In genomic region chr7:132412435-132412834, GRCh38 we compare ENCODE assay signal across 20 cellular contexts.
"Had no signal": no experiment of that assay in that cellular context is flagged by ENCODE, and none has a peak within 500 bp of the region (broad histone marks: within the 10 kb centered on the region; RNA-seq: fewer than 3 reads in every experiment).

No MANE protein-coding gene starts in this region.

- H3K27ac Mint-ChIP-seq: activated naive CD8-positive, alpha-beta T cell; activated T-helper 2 cell treated with anti-CD3 and anti-CD28 coated beads, Interferon-gamma antibody, Interleukin-2, Interleukin-4, amounts not matched to agents 10 μg/mL and 5 μg/mL and 100 μg/mL, durations not matched to agents 14 hours and 24 hours and 36 hours; effector memory CD8-positive, alpha-beta T cell; type B pancreatic cell had no signal

- H3K27me3 Mint-ChIP-seq: activated naive CD8-positive, alpha-beta T cell; effector memory CD8-positive, alpha-beta T cell had no signal

- H3K4me3 Mint-ChIP-seq: activated naive CD8-positive, alpha-beta T cell; activated T-cell treated with anti-CD3 and anti-CD28 coated beads, Interleukin-2, amount 50 U/mL, for 4 hours; effector memory CD8-positive, alpha-beta T cell; immature natural killer cell; naive thymus-derived CD4-positive, alpha-beta T cell; neural crest cell; type B pancreatic cell had no signal

- DNase-seq: activated CD8-positive, alpha-beta memory T cell treated with anti-CD3 and anti-CD28 coated beads, Interleukin-2, amount 50 U/mL, for 48 hours; activated naive CD4-positive, alpha-beta T cell; activated T-cell treated with anti-CD3 and anti-CD28 coated beads, Interleukin-2, amount 50 U/mL, for 4 hours; amniotic stem cell; colonic mucosa; dorsolateral prefrontal cortex; effector memory CD8-positive, alpha-beta T cell; glutamatergic neuron; immature natural killer cell; kidney glomerular epithelial cell; left lung; naive thymus-derived CD4-positive, alpha-beta T cell; stimulated activated CD4-positive, alpha-beta T cell treated with anti-CD3 and anti-CD28 coated beads, Interleukin-4, amount 100 ng/mL, for 1 hour; stimulated activated naive CD4-positive, alpha-beta T cell; testis; WERI-Rb-1 had no signal

- H3K9me3 Mint-ChIP-seq: activated T-cell treated with anti-CD3 and anti-CD28 coated beads, Interleukin-2, amount 50 U/mL, for 4 hours; activated T-helper 2 cell treated with anti-CD3 and anti-CD28 coated beads, Interferon-gamma antibody, Interleukin-2, Interleukin-4, amounts not matched to agents 10 μg/mL and 5 μg/mL and 100 μg/mL, durations not matched to agents 14 hours and 24 hours and 36 hours; effector memory CD8-positive, alpha-beta T cell; immature natural killer cell; neural crest cell; type B pancreatic cell had no signal

- H3K36me3 Mint-ChIP-seq: activated naive CD8-positive, alpha-beta T cell; type B pancreatic cell had no signal

- ATAC-seq: activated T-cell treated with anti-CD3 and anti-CD28 coated beads, Interleukin-2, amount 50 U/mL, for 4 hours; effector memory CD8-positive, alpha-beta T cell; left lung; naive thymus-derived CD4-positive, alpha-beta T cell had no signal
